Comparison of ENCODE assay signal across 12 cellular contexts in the genomic region with DNA sequence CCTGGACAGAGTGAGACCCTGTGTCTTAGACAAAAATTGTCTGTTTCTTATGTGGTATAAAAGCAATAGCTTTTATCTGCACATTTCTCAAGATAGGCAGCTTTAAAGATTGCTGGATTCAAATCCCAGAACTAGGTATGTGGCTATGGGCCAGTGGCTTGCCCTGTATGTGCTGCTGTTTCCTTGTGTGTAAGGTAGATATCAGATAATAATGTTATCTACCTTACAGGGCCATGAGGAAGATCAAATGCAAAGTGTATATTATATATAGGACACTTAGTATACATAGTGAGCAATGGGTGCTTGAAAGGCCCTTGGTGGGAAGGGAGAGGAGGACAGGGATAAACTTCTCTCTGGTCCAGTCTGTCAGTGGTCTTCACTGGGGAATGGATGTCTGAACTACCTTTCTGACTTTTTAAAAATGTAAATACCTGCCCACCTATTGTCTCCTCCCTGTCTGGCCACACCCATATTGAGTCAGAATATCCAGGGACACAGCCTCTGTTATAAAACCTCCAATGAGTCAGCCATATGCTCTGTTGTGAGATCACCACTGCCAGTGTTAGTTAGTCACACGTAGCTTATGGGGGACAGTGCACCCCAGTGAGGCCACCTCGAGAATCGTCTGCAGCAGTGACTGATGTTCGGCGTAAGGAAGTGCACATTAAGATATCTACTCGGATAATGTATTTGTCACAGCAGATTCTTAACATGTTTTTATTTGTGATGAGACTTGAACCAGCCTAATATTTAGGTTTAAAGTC.
DNase-seq lines count a peak whose midpoint lies in the region; ATAC-seq, FAIRE-seq and TF ChIP-seq lines count a peak whose summit lies in the region.
"Had no signal": no experiment of that assay in that cellular context is flagged by ENCODE, and none has a peak within 500 bp of the region (broad histone marks: within the 10 kb centered on the region; RNA-seq: fewer than 3 reads in every experiment).

No MANE protein-coding gene starts in this region.

- TF ChIP-seq POLR2A in K562 (conservative IDR thresholded peaks at IDR 0.05) (no peak), HepG2 (IDR thresholded peaks at IDR 0.05; ENCODE audit: insufficient read depth in 1 of 2, low read depth in 2 of 2, low read length in 2 of 2) (no peak)

- no peak overlapping the region for H3K4me3 ChIP-seq in K562
- no peak overlapping the region for H3K4me3 ChIP-seq in HepG2 (replicated peaks in 1 of 3; ENCODE audit: insufficient read depth in 1 of 3, low read depth in 2 of 3, low read length in 3 of 3)
- H3K4me3 ChIP-seq: neural progenitor cell had no signal

- peak; percentile 47; the same call in 2 of the 3 replicates for ATAC-seq in K562
- ATAC-seq in HepG2, result no peak
- ATAC-seq in HG03432 (IDR thresholded peaks at IDR 0.05; ENCODE audit: unreplicated experiment), result no peak
- no peak for ATAC-seq in HG03095 (IDR thresholded peaks at IDR 0.05; ENCODE audit: unreplicated experiment)

- H3K4me2 ChIP-seq in K562 (ENCODE audit: insufficient read depth, low read length), result no peak overlapping the region
- no peak overlapping the region for H3K4me2 ChIP-seq in HepG2 (ENCODE audit: low read depth, low read length)
- H3K4me2 ChIP-seq: neural progenitor cell had no signal

- H3K9me3 ChIP-seq in K562 (replicated peaks; ENCODE audit: control insufficient read depth, insufficient read depth, low read depth, low read length) (no peaks in the 10 kb centered on the region), HepG2 (ENCODE audit: low read length) (no peaks in the 10 kb centered on the region)

- no peak for FAIRE-seq in K562 (lab: Jason Lieb, UNC)
- FAIRE-seq in HepG2 (lab: Jason Lieb, UNC), result no peak

- H2AFZ ChIP-seq in K562 (ENCODE audit: low read depth, low read length) (no peak overlapping the region), HepG2 (ENCODE audit: low read length) (no peak overlapping the region)
- H2AFZ ChIP-seq: neural progenitor cell had no signal

- CTCF ChIA-PET in K562 (lab: Yijun Ruan, JAX; ENCODE audit: low intra/inter-chr PET ratio), result no interaction called here
- CTCF ChIA-PET in HepG2 (lab: Yijun Ruan, JAX; ENCODE audit: low intra/inter-chr PET ratio, low total read pairs), result no interaction called here

- no peak overlapping the region for H3K9ac ChIP-seq in K562 (ENCODE audit: insufficient read depth in 1 of 2, low read depth in 2 of 2, low read length in 2 of 2)
- H3K9ac ChIP-seq in HepG2 (ENCODE audit: insufficient read depth, low read depth, low read length), result no peak overlapping the region
- H3K9ac ChIP-seq: neural progenitor cell had no signal

- no peak overlapping the region for H3K27ac ChIP-seq in K562 (ENCODE audit: extremely low read depth, low read depth, low read length)
- H3K27ac ChIP-seq in HepG2 (ENCODE audit: extremely low read length, insufficient read depth, low read length), result no peak overlapping the region
- H3K27ac ChIP-seq: neural progenitor cell had no signal

- H3K36me3 ChIP-seq in K562 (ENCODE audit: control insufficient read depth, insufficient read depth, low read length), result no peaks in the 10 kb centered on the region
- H3K36me3 ChIP-seq in HepG2 (replicated peaks in 1 of 2; ENCODE audit: control insufficient read depth in 1 of 2, insufficient read depth in 2 of 2, low read length in 2 of 2), result peaks cover 5 to 11% of the 10 kb centered on the region in 2 experiments; a peak in 1 of 5 replicates
- H3K36me3 ChIP-seq: neural progenitor cell had no signal

- H4K20me1 ChIP-seq in K562 (replicated peaks; ENCODE audit: control insufficient read depth, insufficient read depth, low read length) (no peaks in the 10 kb centered on the region), HepG2 (ENCODE audit: insufficient read depth, low read length) (no peaks in the 10 kb centered on the region)

- POLR2A ChIA-PET in K562 (lab: Yijun Ruan, JAX) (interaction anchor here (0.7 kb wide), 1 partner anchor 241 kb away, joined by 3 read pairs; no protein-coding TSS in a partner anchor), HepG2 (lab: Yijun Ruan, JAX) (no interaction called here)

- no TSS peak for BruUV-seq in K562 (replicated peaks; lab: Mats Ljungman, UMichigan)
- BruUV-seq in HepG2 (replicated peaks; lab: Mats Ljungman, UMichigan), result no TSS peak

- H3K27me3 ChIP-seq in K562 (ENCODE audit: control insufficient read depth in 2 of 2, insufficient read depth in 2 of 2, low read length in 2 of 2) (no peaks in the 10 kb centered on the region), HepG2 (ENCODE audit: control insufficient read depth in 1 of 2, insufficient read depth in 2 of 2, low read length in 2 of 2) (no peaks in the 10 kb centered on the region)
- H3K27me3 ChIP-seq: neural progenitor cell had no signal

- DNase-seq in Caki2 (ENCODE audit: low read depth) (peak; percentile 82), HT-29 (ENCODE audit: low spot score) (peak; percentile 55), K562 (ENCODE audit: extremely low read depth in 1 of 4, low spot score in 3 of 4) (peak; percentile 4 to 18 (median 10)), HepG2 (ENCODE audit: low spot score) (peak; percentile 20), putamen (ENCODE audit: low spot score) (no peak)
- DNase-seq in activated effector memory CD4-positive, alpha-beta T cell treated with anti-CD3 and anti-CD28 coated beads, Interleukin-2, amount 50 U/mL, for 16 hours, result no peak
- DNase-seq: activated B cell treated with CpG ODN at 0.5 μM for 24 hours, cerebellar nuclear complex, GDM1 had no signal

- in situ Hi-C loops in Caki2 (cut with HindIII; ENCODE audit: low pct_unique_long_range_greater_than_20kb, low sequenced_read_pairs) (no loop called here), K562 (cut with MboI) (no loop called here), HepG2 (cut with HindIII; ENCODE audit: extremely low pct_ligation_motif_present, low pct_unique_long_range_greater_than_20kb) (no loop called here)

- TF ChIP-seq RAD21 in K562 (CRISPR knock-in tag; conservative IDR thresholded peaks at IDR 0.05 in 1 of 2, IDR thresholded peaks at IDR 0.05 in 1 of 2), result no peak
- no peak for TF ChIP-seq RAD21 in HepG2 (CRISPR knock-in tag; IDR thresholded peaks at IDR 0.05)

- H3K4me1 ChIP-seq in K562 (replicated peaks in 1 of 2; ENCODE audit: control insufficient read depth in 2 of 2, insufficient read depth in 2 of 2, low read length in 2 of 2) (no peaks in the 10 kb centered on the region), HepG2 (ENCODE audit: insufficient read depth, low read length) (peaks cover 6% of the 10 kb centered on the region; the same call in 1 of the 2 replicates)

- no peak for TF ChIP-seq CTCF in K562 (IDR thresholded peaks at IDR 0.05 in 2 of 3, conservative IDR thresholded peaks at IDR 0.05 in 1 of 3; ENCODE audit: insufficient read depth in 2 of 3, low read depth in 1 of 3, low read length in 3 of 3)
- TF ChIP-seq CTCF in HepG2 (CRISPR knock-in tag; IDR thresholded peaks at IDR 0.05), result no peak

- intact Hi-C loops in K562 (cut with micrococcal nuclease) (no loop called here), HepG2 (cut with micrococcal nuclease; ENCODE audit: unreplicated experiment) (no loop called here)

- no peak for TF ChIP-seq EP300 in K562 (IDR thresholded peaks at IDR 0.05; ENCODE audit: low read length)
- TF ChIP-seq EP300 in HepG2 (IDR thresholded peaks at IDR 0.05; ENCODE audit: low read depth in 2 of 2, low read length in 2 of 2), result no peak
- TF ChIP-seq EP300 in HepG2 (CRISPR knock-in tag; IDR thresholded peaks at IDR 0.05; ENCODE audit: borderline replicate concordance), result no peak

- H3K79me2 ChIP-seq in K562 (ENCODE audit: control insufficient read depth, insufficient read depth, low read length) (no peaks in the 10 kb centered on the region), HepG2 (ENCODE audit: insufficient read depth, low read length) (no peaks in the 10 kb centered on the region)

- H3K9me1 ChIP-seq in K562 (ENCODE audit: control insufficient read depth, insufficient read depth, low read length), result no peaks in the 10 kb centered on the region

- WGBS in K562 (ENCODE audit: insufficient coverage, low coverage, missing lambda C conversion rate), result 2% methylated on average over 6 of the region's 6 CpGs
- WGBS in HepG2 (ENCODE audit: low lambda C conversion rate), result 94% methylated on average over 6 of the region's 6 CpGs

TF ChIP-seq in K562, 482 proteins besides CTCF, POLR2A, EP300 and RAD21 (continues in another document):
- TF ChIP-seq NCOA4 (IDR thresholded peaks at IDR 0.05; ENCODE audit: partially characterized antibody), result no peak
- TF ChIP-seq ZNF23 (CRISPR knock-in tag; IDR thresholded peaks at IDR 0.05), result no peak
- no peak for TF ChIP-seq SNRNP70 (optimal IDR thresholded peaks at IDR 0.05; ENCODE audit: low read depth, low read length)
- TF ChIP-seq CBX3 (IDR thresholded peaks at IDR 0.05; ENCODE audit: borderline replicate concordance in 1 of 2, low read length in 2 of 2), result no peak
- TF ChIP-seq, protein P1, sequence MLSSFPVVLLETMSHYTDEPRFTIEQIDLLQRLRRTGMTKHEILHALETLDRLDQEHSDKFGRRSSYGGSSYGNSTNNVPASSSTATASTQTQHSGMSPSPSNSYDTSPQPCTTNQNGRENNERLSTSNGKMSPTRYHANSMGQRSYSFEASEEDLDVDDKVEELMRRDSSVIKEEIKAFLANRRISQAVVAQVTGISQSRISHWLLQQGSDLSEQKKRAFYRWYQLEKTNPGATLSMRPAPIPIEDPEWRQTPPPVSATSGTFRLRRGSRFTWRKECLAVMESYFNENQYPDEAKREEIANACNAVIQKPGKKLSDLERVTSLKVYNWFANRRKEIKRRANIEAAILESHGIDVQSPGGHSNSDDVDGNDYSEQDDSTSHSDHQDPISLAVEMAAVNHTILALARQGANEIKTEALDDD (IDR thresholded peaks at IDR 0.05), result peak; percentile 29; the same call in 1 of the 2 replicates

TF ChIP-seq in HepG2, 621 proteins besides CTCF, POLR2A, EP300 and RAD21 (continues in another document):
- TF ChIP-seq ZIK1 (CRISPR knock-in tag; IDR thresholded peaks at IDR 0.05; ENCODE audit: borderline replicate concordance, low read depth) (no peak), RFX3 (CRISPR knock-in tag; IDR thresholded peaks at IDR 0.05) (no peak), NONO (IDR thresholded peaks at IDR 0.05) (no peak), NONO (CRISPR knock-in tag; conservative IDR thresholded peaks at IDR 0.05) (no peak), ZNF776 (CRISPR knock-in tag; IDR thresholded peaks at IDR 0.05) (no peak), FOSL2 (CRISPR knock-in tag; IDR thresholded peaks at IDR 0.05) (peak; percentile 35; the same call in 1 of the 2 replicates), NBN (conservative IDR thresholded peaks at IDR 0.05) (no peak), PAF1 (CRISPR knock-in tag; IDR thresholded peaks at IDR 0.05) (no peak), CHD2 (IDR thresholded peaks at IDR 0.05; ENCODE audit: low read depth, low read length) (no peak)

Comparison
In these comparisons a context has a peak if more than half of its experiments do, and no peak if none do; other contexts are left out.
1. DNase-seq: peak in Caki2 (single experiment), HT-29 (single experiment), K562 (4 of 4) and HepG2 (single experiment); none in activated effector memory CD4-positive, alpha-beta T cell treated with anti-CD3 and anti-CD28 coated beads, Interleukin-2, amount 50 U/mL, for 16 hours (single experiment) and putamen (single experiment).